8 cellular contexts compared by ENCODE assay signal in the genomic region with DNA sequence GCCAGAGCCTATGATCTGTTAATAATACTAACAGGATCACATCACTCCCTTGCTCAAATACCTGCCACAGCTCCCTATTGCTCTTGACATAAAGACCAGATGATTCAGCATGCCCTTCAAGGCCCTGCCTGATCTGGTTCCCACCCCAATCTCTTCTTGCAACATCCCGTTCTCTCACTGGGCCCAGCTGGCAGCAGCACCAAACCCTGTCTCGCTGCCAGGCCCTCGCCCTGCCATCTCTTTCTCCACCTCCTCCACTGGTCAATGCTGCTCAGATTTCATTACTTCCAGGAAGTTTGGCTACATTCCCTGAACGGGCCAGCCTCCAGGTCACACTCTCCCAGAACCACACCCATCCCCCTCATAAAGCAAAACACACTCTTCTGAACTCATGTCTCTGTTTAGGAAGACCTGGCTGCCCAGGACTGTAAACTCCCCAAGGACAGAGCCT.
A peak's percentile ranks its signal among the peaks of the same experiment; 100 is the strongest.
DNase-seq lines count a peak whose midpoint lies in the region; ATAC-seq and TF ChIP-seq lines count a peak whose summit lies in the region.

No MANE protein-coding gene starts in this region.

- ATAC-seq in HG03280 (IDR thresholded peaks at IDR 0.05; ENCODE audit: unreplicated experiment) = no peak
- no peak for ATAC-seq in HG03108 (IDR thresholded peaks at IDR 0.05; ENCODE audit: unreplicated experiment)
- ATAC-seq in GM19467 (IDR thresholded peaks at IDR 0.05; ENCODE audit: unreplicated experiment) = no peak

- peak; percentile 75 for DNase-seq in AG08396 (ENCODE audit: low spot score)
- peak; percentile 39 for DNase-seq in NCI-H1092 treated with DMSO at 0.1 percent for 48 hours (lab: John Stamatoyannopoulos, UW)
- peak; percentile 92 for DNase-seq in dedifferentiated amniotic fluid mesenchymal stem cell (ENCODE audit: extremely low spot score)
- DNase-seq in midbrain (lab: John Stamatoyannopoulos, UW) = peak; percentile 50
- DNase-seq in HEK293T (ENCODE audit: extremely low spot score) = no peak

- CTCF ChIA-PET in HEK293T (lab: Yijun Ruan, JAX) = no interaction called here

- POLR2A ChIA-PET in HEK293T (lab: Yijun Ruan, JAX) = no interaction called here

TF ChIP-seq in HEK293T, 16 proteins besides CTCF, POLR2A, EP300 and RAD21:
- TF ChIP-seq L3MBTL2 (conservative IDR thresholded peaks at IDR 0.05) = no peak
- TF ChIP-seq ELF4 (IDR thresholded peaks at IDR 0.05) = no peak
- TF ChIP-seq FOXM1 (IDR thresholded peaks at IDR 0.05; ENCODE audit: borderline replicate concordance) = no peak
- TF ChIP-seq FOXK2 (IDR thresholded peaks at IDR 0.05) = no peak
- TF ChIP-seq CTBP1 (IDR thresholded peaks at IDR 0.05; ENCODE audit: borderline replicate concordance) = no peak
